ENCODE assay signal across 8 cellular contexts in genomic region chrX:71068052-71068918, GRCh38. TPM values are rescaled to one million over a fixed set of nuclear protein-coding genes. Genes with fewer than 3 reads are reported as not detected.
DNase-seq lines count a peak whose midpoint lies in the region; ATAC-seq and TF ChIP-seq lines count a peak whose summit lies in the region.

Gene SNX12, minus strand, starts transcription at chrX:71068334. Its CDS starts 28 bp downstream, at chrX:71068306.

- H3K9me3 ChIP-seq in ectodermal cell (ENCODE audit: control insufficient read depth, low read length) = no peaks in the 10 kb centered on the region
- peaks cover 0 to 4% of the 10 kb centered on the region in 2 donors for H3K9me3 ChIP-seq in lung (ENCODE audit: control insufficient read depth in 2 of 2, insufficient read depth in 1 of 2, low read length in 1 of 2)

- no peaks in the 10 kb centered on the region for H3K4me1 ChIP-seq in ectodermal cell (ENCODE audit: control insufficient read depth, insufficient read depth, low read length)
- H3K4me1 ChIP-seq in lung (ENCODE audit: control insufficient read depth in 2 of 2, insufficient read depth in 2 of 2, low read length in 2 of 2) = peaks cover 0 to 4% of the 10 kb centered on the region in 2 donors

- DNase-seq in COLO668 (lab: John Stamatoyannopoulos, UW; ENCODE audit: unreplicated experiment) = peak; percentile 92
- peak; percentile 89 for DNase-seq in GM20000 (ENCODE audit: low spot score)
- DNase-seq in HS-5 (ENCODE audit: low read depth) = peak; percentile 70
- peak; percentile 16 for DNase-seq in NK-92 (lab: John Stamatoyannopoulos, UW; ENCODE audit: unreplicated experiment)
- peak; percentile 71 to 72 for DNase-seq in activated CD8-positive, alpha-beta memory T cell treated with anti-CD3 and anti-CD28 coated beads for 1 hour (ENCODE audit: extremely low read depth in 1 of 2, low read depth in 1 of 2)
- peak; percentile 89 for DNase-seq in lung (ENCODE audit: low spot score)
- peak; percentile 72 to 84 (median 74) for DNase-seq in stimulated activated CD4-positive, alpha-beta T cell treated with anti-CD3 and anti-CD28 coated beads, TNF-alpha, amount 100 ng/mL, for 24 hours (ENCODE audit: low read depth in 3 of 3)

- H3K4me3 ChIP-seq in ectodermal cell (ENCODE audit: insufficient read depth, low read depth, low read length) = peak within 1 kb of the TSS; percentile 56
- peak within 1 kb of the TSS; percentile 51 for H3K4me3 ChIP-seq in lung

- H3K27me3 ChIP-seq in ectodermal cell (ENCODE audit: control insufficient read depth, insufficient read depth, low read length, poor library complexity, severe bottlenecking) = no peaks in the 10 kb centered on the region
- no peaks in the 10 kb centered on the region for H3K27me3 ChIP-seq in lung (ENCODE audit: control insufficient read depth, insufficient read depth)

- peak within 1 kb of the TSS; percentile 74 for H3K27ac ChIP-seq in ectodermal cell (ENCODE audit: insufficient read depth, low read depth, low read length, poor library complexity, severe bottlenecking)
- H3K27ac ChIP-seq in lung (ENCODE audit: low read depth in 1 of 2, low read length in 1 of 2) = peak within 1 kb of the TSS; percentile 82

- TF ChIP-seq CTCF in GM20000 (IDR thresholded peaks at IDR 0.05; ENCODE audit: extremely low read depth, missing control alignments) (no peak), lung (IDR thresholded peaks at IDR 0.05; ENCODE audit: control extremely low read depth, extremely low read depth) (peak; percentile 44)

- WGBS in ectodermal cell, 2 experiments = 1% methylated on average over 68 to 72 of the region's 72 CpGs
- 0 to 34% methylated on average over 33 to 72 of the region's 72 CpGs for WGBS in lung, 2 donors

- H3K36me3 ChIP-seq in ectodermal cell (ENCODE audit: control insufficient read depth, insufficient read depth, low read length) = no peaks in the 10 kb centered on the region
- no peaks in the 10 kb centered on the region for H3K36me3 ChIP-seq in lung (ENCODE audit: control insufficient read depth in 2 of 2, insufficient read depth in 2 of 2, low read length in 2 of 2)

- ATAC-seq in lung (ENCODE audit: insufficient read depth, low FRiP score) = peak; percentile 98

RNA-seq across cellular contexts. Expression of gene SNX12, which starts in this region (rescaled TPM):
- 82.2 TPM for polyA plus RNA-seq in ectodermal cell (2013, experiment 1 of 4)
- polyA plus RNA-seq in ectodermal cell (2013, experiment 2 of 4) = 78.4 TPM
- 53.2 TPM for polyA plus RNA-seq in ectodermal cell (2013, experiment 3 of 4)
- polyA plus RNA-seq in ectodermal cell (2013, experiment 4 of 4) = 59.1 TPM
- total RNA-seq in lung = 10 to 100 TPM; 42.0 to 67.7 TPM
- polyA plus RNA-seq in lung = 10 to 100 TPM; 22.7 to 35.1 TPM

Comparison
In these comparisons a context has a peak if more than half of its experiments do, and no peak if none do; other contexts are left out.
1. Peak in every context shown above with its lines: DNase-seq, ATAC-seq, H3K4me3 ChIP-seq and H3K27ac ChIP-seq.
2. DNase-seq: peak in every context shown above with its lines; median percentile 92 in COLO668; 89 in GM20000; 89 in lung; 74 in stimulated activated CD4-positive, alpha-beta T cell treated with anti-CD3 and anti-CD28 coated beads, TNF-alpha, amount 100 ng/mL, for 24 hours; 72 in activated CD8-positive, alpha-beta memory T cell treated with anti-CD3 and anti-CD28 coated beads for 1 hour; 70 in HS-5; 16 in NK-92.